ENCODE assay signal across 14 cellular contexts in the genomic region with DNA sequence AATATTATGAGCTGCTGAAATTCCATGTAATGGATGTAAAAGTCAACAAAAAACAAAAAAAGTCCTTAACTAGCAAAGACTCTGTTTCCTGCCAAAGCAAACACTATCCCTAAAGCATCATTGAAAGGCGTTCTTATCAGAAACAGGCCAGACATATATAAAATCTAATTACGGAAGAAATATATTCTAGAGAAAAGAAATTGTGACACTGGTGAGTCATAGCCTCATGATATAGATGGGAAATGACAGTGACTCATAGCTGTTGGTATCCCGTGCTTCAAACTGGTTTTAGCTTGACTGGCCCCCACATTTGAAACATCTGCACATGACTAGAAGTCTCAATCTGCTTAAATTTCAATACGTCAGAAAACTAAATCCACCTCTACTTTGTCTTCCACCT.
DNase-seq lines count a peak whose midpoint lies in the region; ATAC-seq and TF ChIP-seq lines count a peak whose summit lies in the region.
"Had no signal": no experiment of that assay in that cellular context is flagged by ENCODE, and none has a peak within 500 bp of the region (broad histone marks: within the 10 kb centered on the region; RNA-seq: fewer than 3 reads in every experiment).

No MANE protein-coding gene starts in this region.

- no peak for ATAC-seq in GM18517 (IDR thresholded peaks at IDR 0.05; ENCODE audit: unreplicated experiment)
- ATAC-seq in activated CD8-positive, alpha-beta T cell treated with anti-CD3 and anti-CD28 coated beads for 36 hours = no peak
- ATAC-seq: stimulated activated naive CD8-positive, alpha-beta T cell treated with anti-CD3 and anti-CD28 coated beads, Interleukin-15, amount 100 ng/mL, for 72 hours had no signal

- no peak overlapping the region for H2BK15ac ChIP-seq in mesenchymal stem cell (ENCODE audit: low read depth, poor library complexity, severe bottlenecking)

- POLR2A ChIA-PET in activated CD8-positive, alpha-beta T cell treated with anti-CD3 and anti-CD28 coated beads for 36 hours (lab: Charles Lee) = no interaction called here

- whole genome bisulfite sequencing in mammary epithelial cell (ENCODE audit: low coverage, missing lambda C conversion rate) = 60% methylated on average over 4 of the region's 4 CpGs
- WGBS in mesenchymal stem cell = 0% methylated on average over 3 of the region's 4 CpGs

- H3K18ac ChIP-seq in mesenchymal stem cell (ENCODE audit: low read depth in 1 of 2, low read length in 2 of 2) = no peak overlapping the region

- no peak overlapping the region for H3K27ac Mint-ChIP-seq in activated CD8-positive, alpha-beta T cell treated with anti-CD3 and anti-CD28 coated beads for 36 hours
- H3K27ac Mint-ChIP-seq: CD4-positive, CD25-positive, alpha-beta regulatory T cell; stimulated activated naive CD8-positive, alpha-beta T cell treated with anti-CD3 and anti-CD28 coated beads, Interleukin-15, amount 100 ng/mL, for 72 hours had no signal

- H3K23ac ChIP-seq in mesenchymal stem cell (ENCODE audit: low read length in 2 of 2) = no peak overlapping the region

- no peaks in the 10 kb centered on the region for H3K36me3 Mint-ChIP-seq in activated CD8-positive, alpha-beta T cell treated with anti-CD3 and anti-CD28 coated beads for 36 hours (ENCODE audit: low read depth)
- H3K36me3 Mint-ChIP-seq: CD4-positive, CD25-positive, alpha-beta regulatory T cell had no signal

- no peak for TF ChIP-seq CTCF in mammary epithelial cell (conservative IDR thresholded peaks at IDR 0.05 in 1 of 2, IDR thresholded peaks at IDR 0.05 in 1 of 2; ENCODE audit: extremely low read depth in 1 of 2, insufficient read depth in 1 of 2, low read depth in 1 of 2, low read length in 2 of 2)
- no peak for TF ChIP-seq CTCF in activated CD8-positive, alpha-beta T cell treated with anti-CD3 and anti-CD28 coated beads for 36 hours (IDR thresholded peaks at IDR 0.05)

- H3K9me3 ChIP-seq in mammary epithelial cell (replicated peaks; ENCODE audit: insufficient read depth, low read length) (peaks cover 4% of the 10 kb centered on the region), mesenchymal stem cell (ENCODE audit: control insufficient read depth, low read length) (peaks cover 6% of the 10 kb centered on the region)

- H3K9me3 Mint-ChIP-seq in activated CD8-positive, alpha-beta T cell treated with anti-CD3 and anti-CD28 coated beads for 36 hours = peaks cover 5% of the 10 kb centered on the region

- no peaks in the 10 kb centered on the region for H3K79me1 ChIP-seq in mesenchymal stem cell (replicated peaks; ENCODE audit: low read length, poor library complexity, severe bottlenecking)

- H3K9ac ChIP-seq in mammary epithelial cell (ENCODE audit: insufficient read depth, low read length) (no peak overlapping the region), mesenchymal stem cell (ENCODE audit: low read length) (peak overlapping the region; percentile 63)
- H3K9ac ChIP-seq: KMS-11 had no signal

- no peaks in the 10 kb centered on the region for H3K27me3 Mint-ChIP-seq in activated CD8-positive, alpha-beta T cell treated with anti-CD3 and anti-CD28 coated beads for 36 hours
- H3K27me3 Mint-ChIP-seq: CD4-positive, CD25-positive, alpha-beta regulatory T cell; stimulated activated naive CD8-positive, alpha-beta T cell treated with anti-CD3 and anti-CD28 coated beads, Interleukin-15, amount 100 ng/mL, for 72 hours had no signal

- H4K8ac ChIP-seq in mesenchymal stem cell (ENCODE audit: low read length) = no peak overlapping the region

- no peak overlapping the region for H2BK5ac ChIP-seq in mesenchymal stem cell (ENCODE audit: low read depth, low read length, poor library complexity, severe bottlenecking)

- H3K4me2 ChIP-seq in mammary epithelial cell (ENCODE audit: insufficient read depth, low read depth, low read length) (no peak overlapping the region), mesenchymal stem cell (ENCODE audit: low read length, poor library complexity, severe bottlenecking) (no peak overlapping the region)
- H3K4me2 ChIP-seq: KMS-11 had no signal

- no peak overlapping the region for H3K14ac ChIP-seq in mesenchymal stem cell (ENCODE audit: low read length in 2 of 2)

- H3K36me3 ChIP-seq in mammary epithelial cell (ENCODE audit: insufficient read depth, low read length) (no peaks in the 10 kb centered on the region), mesenchymal stem cell (ENCODE audit: control insufficient read depth in 1 of 2, insufficient read depth in 2 of 2, low read depth in 1 of 2, low read length in 2 of 2) (no peaks in the 10 kb centered on the region)

- CTCF ChIA-PET in mammary epithelial cell (lab: Charles Lee; ENCODE audit: low non-redundant PET) = no interaction called here
- CTCF ChIA-PET in activated CD8-positive, alpha-beta T cell treated with anti-CD3 and anti-CD28 coated beads for 36 hours (lab: Charles Lee) = no interaction called here

- in situ Hi-C loops in mammary epithelial cell (cut with MboI; ENCODE audit: low sequenced_read_pairs in 2 of 2) = no loop called here

- H4K91ac ChIP-seq in mesenchymal stem cell (ENCODE audit: low read length) = no peak overlapping the region

- H3K4me1 ChIP-seq in mammary epithelial cell (ENCODE audit: insufficient read depth, low read length) (no peaks in the 10 kb centered on the region), mesenchymal stem cell (ENCODE audit: control insufficient read depth, insufficient read depth, low read depth, low read length) (no peaks in the 10 kb centered on the region)

- no peaks in the 10 kb centered on the region for H4K20me1 ChIP-seq in mammary epithelial cell (ENCODE audit: insufficient read depth, low read length)

- dilution Hi-C loops in mammary epithelial cell (cut with HindIII; ENCODE audit: low sequenced_read_pairs) = no loop called here

- intact Hi-C loops in mammary epithelial cell (cut with micrococcal nuclease) = no loop called here
- intact Hi-C loops in activated CD8-positive, alpha-beta T cell treated with anti-CD3 and anti-CD28 coated beads for 36 hours (cut with micrococcal nuclease) = no loop called here

- H2AK5ac ChIP-seq in mesenchymal stem cell (ENCODE audit: low read length, severe bottlenecking) = no peak overlapping the region

- H3K27ac ChIP-seq in mammary epithelial cell (ENCODE audit: insufficient read depth, low read depth, low read length) = no peak overlapping the region
- H3K27ac ChIP-seq in mesenchymal stem cell (ENCODE audit: low read length, poor library complexity, severe bottlenecking) = no peak overlapping the region
- H3K27ac ChIP-seq: KMS-11 had no signal

- H2AFZ ChIP-seq in mammary epithelial cell (ENCODE audit: low read depth, low read length) (no peak overlapping the region), mesenchymal stem cell (ENCODE audit: low read depth, low read length) (no peak overlapping the region)

- no peak overlapping the region for H3K4me3 Mint-ChIP-seq in activated CD8-positive, alpha-beta T cell treated with anti-CD3 and anti-CD28 coated beads for 36 hours
- H3K4me3 Mint-ChIP-seq: CD4-positive, CD25-positive, alpha-beta regulatory T cell; stimulated activated naive CD8-positive, alpha-beta T cell treated with anti-CD3 and anti-CD28 coated beads, Interleukin-15, amount 100 ng/mL, for 72 hours had no signal

- no peaks in the 10 kb centered on the region for H3K27me3 ChIP-seq in mammary epithelial cell (ENCODE audit: insufficient read depth, low read length)
- H3K27me3 ChIP-seq in mesenchymal stem cell (ENCODE audit: control insufficient read depth in 1 of 2, insufficient read depth in 1 of 2, low read length in 2 of 2) = no peaks in the 10 kb centered on the region

- DNase-seq in COLO829 (ENCODE audit: low spot score) (peak; percentile 96), NOMO-1 treated with DMSO at 0.1 percent for 48 hours (lab: John Stamatoyannopoulos, UW; ENCODE audit: unreplicated experiment) (peak; percentile 93), mammary epithelial cell (peak; percentile 54), mesenchymal stem cell (peak; percentile 92), NCI-H510A (lab: John Stamatoyannopoulos, UW) (no peak)
- no peak for DNase-seq in activated CD4-positive, alpha-beta T cell treated with anti-CD3 and anti-CD28 coated beads for 48 hours
- DNase-seq in activated CD8-positive, alpha-beta T cell treated with anti-CD3 and anti-CD28 coated beads for 36 hours = no peak
- DNase-seq: activated T-cell treated with anti-CD3 and anti-CD28 coated beads, Interleukin-2, amount 50 U/mL, for 1 hour; CD4-positive, CD25-positive, alpha-beta regulatory T cell; NCI-H510A treated with DMSO at 0.1 percent for 48 hours; stimulated activated naive CD8-positive, alpha-beta T cell treated with anti-CD3 and anti-CD28 coated beads, Interleukin-15, amount 100 ng/mL, for 72 hours; T-helper 9 cell had no signal

- H3K4me1 Mint-ChIP-seq in activated CD8-positive, alpha-beta T cell treated with anti-CD3 and anti-CD28 coated beads for 36 hours (ENCODE audit: low read depth) = no peaks in the 10 kb centered on the region
- H3K4me1 Mint-ChIP-seq: CD4-positive, CD25-positive, alpha-beta regulatory T cell; stimulated activated naive CD8-positive, alpha-beta T cell treated with anti-CD3 and anti-CD28 coated beads, Interleukin-15, amount 100 ng/mL, for 72 hours had no signal

- no peak overlapping the region for H3K4ac ChIP-seq in mesenchymal stem cell (ENCODE audit: low read depth in 1 of 2, low read length in 2 of 2)

- H3K4me3 ChIP-seq in mammary epithelial cell (replicated peaks in 1 of 3; ENCODE audit: insufficient read depth in 1 of 3, low read depth in 2 of 3, low read length in 3 of 3) (no peak overlapping the region), mesenchymal stem cell (ENCODE audit: insufficient read depth in 1 of 2, low read depth in 1 of 2, low read length in 2 of 2) (no peak overlapping the region)

- no TSS peak for BruUV-seq in mammary epithelial cell (replicated peaks; lab: Mats Ljungman, UMichigan)

- no peaks in the 10 kb centered on the region for H3K79me2 ChIP-seq in mammary epithelial cell (ENCODE audit: insufficient read depth, low read length)

- no peak overlapping the region for H2BK120ac ChIP-seq in mesenchymal stem cell (ENCODE audit: low read depth, low read length)

- no peak overlapping the region for H2BK12ac ChIP-seq in mesenchymal stem cell (ENCODE audit: low read length in 2 of 2)

Comparison
In these comparisons a context has a peak if more than half of its experiments do, and no peak if none do; other contexts are left out.
1. DNase-seq: peak in COLO829 (single experiment), NOMO-1 treated with DMSO at 0.1 percent for 48 hours (single experiment), mammary epithelial cell (single experiment) and mesenchymal stem cell (single experiment); none in activated CD4-positive, alpha-beta T cell treated with anti-CD3 and anti-CD28 coated beads for 48 hours (single experiment), NCI-H510A (single experiment) and activated CD8-positive, alpha-beta T cell treated with anti-CD3 and anti-CD28 coated beads for 36 hours (single experiment).